ENCODE assay signal across 10 cellular contexts in genomic region chr9:89431930-89432725, GRCh38.
DNase-seq lines count a peak whose midpoint lies in the region; ATAC-seq lines count a peak whose summit lies in the region.
"Had no signal": no experiment of that assay in that cellular context is flagged by ENCODE, and none has a peak within 500 bp of the region (broad histone marks: within the 10 kb centered on the region; RNA-seq: fewer than 3 reads in every experiment).

No MANE protein-coding gene starts in this region.

- peaks cover 86 to 100% (median 94%) of the 10 kb centered on the region in 3 donors for H3K4me1 Mint-ChIP-seq in CD8-positive, alpha-beta memory T cell
- peaks cover 94% of the 10 kb centered on the region for H3K4me1 Mint-ChIP-seq in activated naive CD8-positive, alpha-beta T cell (ENCODE audit: low read depth)
- H3K4me1 Mint-ChIP-seq in naive B cell = peaks cover 54 to 92% (median 80%) of the 10 kb centered on the region in 3 donors

- no peaks in the 10 kb centered on the region for H3K9me3 Mint-ChIP-seq in CD8-positive, alpha-beta memory T cell
- no peaks in the 10 kb centered on the region for H3K9me3 Mint-ChIP-seq in activated naive CD8-positive, alpha-beta T cell (ENCODE audit: low read depth)
- H3K9me3 Mint-ChIP-seq in naive B cell = no peaks in the 10 kb centered on the region

- H3K27me3 ChIP-seq in CD8-positive, alpha-beta memory T cell (ENCODE audit: insufficient read depth, low read length, poor library complexity, severe bottlenecking) = no peaks in the 10 kb centered on the region
- no peaks in the 10 kb centered on the region for H3K27me3 ChIP-seq in HAP-1 (ENCODE audit: low read depth)
- H3K27me3 ChIP-seq: esophagus muscularis mucosa had no signal

- H3K36me3 ChIP-seq in CD8-positive, alpha-beta memory T cell (ENCODE audit: insufficient read depth, low read length) = peaks cover 6% of the 10 kb centered on the region
- no peaks in the 10 kb centered on the region for H3K36me3 ChIP-seq in HAP-1 (replicated peaks)
- H3K36me3 ChIP-seq: esophagus muscularis mucosa had no signal

- peaks cover 93% of the 10 kb centered on the region for H3K4me1 ChIP-seq in CD8-positive, alpha-beta memory T cell (ENCODE audit: insufficient read depth, low read length)
- peaks cover 23% of the 10 kb centered on the region for H3K4me1 ChIP-seq in HAP-1

- H3K27ac ChIP-seq in CD8-positive, alpha-beta memory T cell (ENCODE audit: low read depth, low read length) = no peak overlapping the region
- H3K27ac ChIP-seq: esophagus muscularis mucosa had no signal

- POLR2A ChIA-PET in CD8-positive, alpha-beta memory T cell (lab: Charles Lee) = interaction anchor here (0.9 kb wide), 1 partner anchor 14 kb away, joined by 3 read pairs; no protein-coding TSS in a partner anchor

- CTCF ChIA-PET in CD8-positive, alpha-beta memory T cell (lab: Charles Lee) = interaction anchor here (1.1 to 10.2 kb wide), 3 partner anchors 12 to 117 kb away, joined by 3 to 184 read pairs (median 30); no protein-coding TSS in a partner anchor

- ATAC-seq in naive B cell (ENCODE audit: low read depth in 2 of 2) (no peak), HG03432 (IDR thresholded peaks at IDR 0.05; ENCODE audit: unreplicated experiment) (no peak)

- peak overlapping the region; percentile 68 to 92 (median 81) for H3K27ac Mint-ChIP-seq in CD8-positive, alpha-beta memory T cell
- H3K27ac Mint-ChIP-seq in activated naive CD8-positive, alpha-beta T cell = peak overlapping the region; percentile 95
- peak overlapping the region in 4 of 6 donors; percentile 24 to 67 (median 41) for H3K27ac Mint-ChIP-seq in naive B cell

- H3K4me3 ChIP-seq in CD8-positive, alpha-beta memory T cell (ENCODE audit: low read length) = no peak overlapping the region
- no peak overlapping the region for H3K4me3 ChIP-seq in HAP-1
- H3K4me3 ChIP-seq: esophagus muscularis mucosa had no signal

- peaks cover 0 to 70% (median 3%) of the 10 kb centered on the region in 3 donors for H3K36me3 Mint-ChIP-seq in CD8-positive, alpha-beta memory T cell
- peaks cover 2% of the 10 kb centered on the region for H3K36me3 Mint-ChIP-seq in activated naive CD8-positive, alpha-beta T cell
- no peaks in the 10 kb centered on the region for H3K36me3 Mint-ChIP-seq in naive B cell

- no peak for DNase-seq in CD8-positive, alpha-beta memory T cell
- DNase-seq in HUDEP-2 (lab: John Stamatoyannopoulos, UW; ENCODE audit: unreplicated experiment in 76 of 76) (peak in 42 of 76 experiments; percentile 2 to 58 (median 30)), naive B cell (no peak), NCI-H2107 (lab: John Stamatoyannopoulos, UW) (no peak), middle frontal gyrus (ENCODE audit: extremely low spot score, low spot score) (no peak), HAP-1 (ENCODE audit: low spot score in 2 of 2) (no peak)
- DNase-seq: NCI-H510A had no signal

- no peaks in the 10 kb centered on the region for H3K27me3 Mint-ChIP-seq in CD8-positive, alpha-beta memory T cell
- no peaks in the 10 kb centered on the region for H3K27me3 Mint-ChIP-seq in activated naive CD8-positive, alpha-beta T cell
- H3K27me3 Mint-ChIP-seq in naive B cell = no peaks in the 10 kb centered on the region

- peak overlapping the region in 1 of 7 donors; percentile 24 for H3K4me3 Mint-ChIP-seq in CD8-positive, alpha-beta memory T cell
- H3K4me3 Mint-ChIP-seq in activated naive CD8-positive, alpha-beta T cell = peak overlapping the region; percentile 44
- peak overlapping the region in 6 of 8 donors; percentile 6 to 63 (median 34) for H3K4me3 Mint-ChIP-seq in naive B cell

- in situ Hi-C loops in HAP-1 (cut with MboI; ENCODE audit: low sequenced_read_pairs) = no loop called here

- no peaks in the 10 kb centered on the region for H3K9me3 ChIP-seq in CD8-positive, alpha-beta memory T cell (ENCODE audit: low read length)
- H3K9me3 ChIP-seq in HAP-1 = no peaks in the 10 kb centered on the region
- H3K9me3 ChIP-seq: esophagus muscularis mucosa had no signal

Comparison
In these comparisons a context has a peak if more than half of its experiments do, and no peak if none do; other contexts are left out.
1. DNase-seq: peak in HUDEP-2 (42 of 76); none in CD8-positive, alpha-beta memory T cell (0 of 5), naive B cell (single experiment), NCI-H2107 (single experiment), middle frontal gyrus (single experiment) and HAP-1 (0 of 2).
2. H3K27ac Mint-ChIP-seq: peak in every context shown above with its lines; median percentile 95 in activated naive CD8-positive, alpha-beta T cell; 81 in CD8-positive, alpha-beta memory T cell; 41 in naive B cell.